ENCODE assay signal across 30 cellular contexts in genomic region chr5:127886141-127886540, GRCh38.
"Had no signal": no experiment of that assay in that cellular context is flagged by ENCODE, and none has a peak within 500 bp of the region (broad histone marks: within the 10 kb centered on the region; RNA-seq: fewer than 3 reads in every experiment).

No MANE protein-coding gene starts in this region.

- H3K36me3 ChIP-seq: brain microvascular endothelial cell, heart left ventricle, left lung, neural progenitor cell, right lobe of liver, thyroid gland, upper lobe of right lung had no signal

- H3K9me3 ChIP-seq: heart left ventricle, left lung, right lobe of liver, thyroid gland, upper lobe of right lung had no signal

- H3K9ac ChIP-seq: neural progenitor cell, parathyroid adenoma had no signal

- H3K27ac ChIP-seq: brain microvascular endothelial cell, left lung, neural progenitor cell, parathyroid adenoma, right lobe of liver, thyroid gland, upper lobe of right lung had no signal

- DNase-seq: activated CD4-positive, alpha-beta T cell treated with anti-CD3 and anti-CD28 coated beads for 48 hours; activated CD4-positive, alpha-beta T cell treated with anti-CD3 and anti-CD28 coated beads, Interleukin-2, amount 50 U/mL, for 48 hours; activated CD8-positive, alpha-beta memory T cell treated with anti-CD3 and anti-CD28 coated beads for 24 hours; activated CD8-positive, alpha-beta memory T cell treated with anti-CD3 and anti-CD28 coated beads, Interleukin-2, amount 50 U/mL, for 4 hours; activated gamma-delta T cell treated with Interleukin-2 at 50 U/mL for 16 hours; activated naive CD4-positive, alpha-beta T cell treated with anti-CD3 and anti-CD28 coated beads, Interleukin-2, amount 50 U/mL, for 16 hours; activated T-cell treated with anti-CD3 and anti-CD28 coated beads, Interleukin-2, amount 50 U/mL, for 24 hours; amniotic stem cell; brain microvascular endothelial cell; endodermal cell; foreskin fibroblast; heart left ventricle; left lung; mesendoderm; naive thymus-derived CD8-positive, alpha-beta T cell; occipital lobe; right lobe of liver; stimulated activated CD4-positive, alpha-beta T cell treated with anti-CD3 and anti-CD28 coated beads, Interleukin-12 subunit alpha, Interleukin-12 subunit beta, amount 100 ng/mL, for 4 hours; stimulated activated CD4-positive, alpha-beta T cell treated with anti-CD3 and anti-CD28 coated beads, Interleukin-4, amount 100 ng/mL, for 1 hour; substantia nigra; T-cell; thyroid gland; upper lobe of right lung had no signal

- H3K9me3 Mint-ChIP-seq: activated T-cell treated with anti-CD3 and anti-CD28 coated beads, Interleukin-2, amount 50 U/mL, for 24 hours; endodermal cell; naive thymus-derived CD8-positive, alpha-beta T cell; neural progenitor cell; stimulated activated naive CD8-positive, alpha-beta T cell treated with anti-CD3 and anti-CD28 coated beads, Interleukin-15, Interleukin-2, amounts not matched to agents 100 ng/mL and 50 ng/mL, for 24 hours; T-cell; T-helper 2 cell treated with Interferon-gamma antibody and Interleukin-4, amounts not matched to agents 5 μg/mL and 100 μg/mL, for 36 hours had no signal

- H3K4me3 Mint-ChIP-seq: activated T-cell treated with anti-CD3 and anti-CD28 coated beads, Interleukin-2, amount 50 U/mL, for 24 hours; endodermal cell; naive thymus-derived CD8-positive, alpha-beta T cell; neural progenitor cell; stimulated activated naive CD8-positive, alpha-beta T cell treated with anti-CD3 and anti-CD28 coated beads, Interleukin-15, Interleukin-2, amounts not matched to agents 100 ng/mL and 50 ng/mL, for 24 hours; T-cell; T-helper 2 cell treated with Interferon-gamma antibody and Interleukin-4, amounts not matched to agents 5 μg/mL and 100 μg/mL, for 36 hours had no signal

- H3K4me1 ChIP-seq: left lung, neural progenitor cell, right lobe of liver, thyroid gland had no signal

- H3K4me1 Mint-ChIP-seq: naive thymus-derived CD8-positive, alpha-beta T cell; neural progenitor cell; T-cell had no signal

- H3K27me3 Mint-ChIP-seq: activated T-cell treated with anti-CD3 and anti-CD28 coated beads, Interleukin-2, amount 50 U/mL, for 24 hours; stimulated activated naive CD8-positive, alpha-beta T cell treated with anti-CD3 and anti-CD28 coated beads, Interleukin-15, Interleukin-2, amounts not matched to agents 100 ng/mL and 50 ng/mL, for 24 hours; T-cell had no signal

- H3K4me3 ChIP-seq: heart left ventricle, left lung, lung, neural progenitor cell, right lobe of liver, thyroid gland, upper lobe of right lung had no signal

- H3K27ac Mint-ChIP-seq: activated T-cell treated with anti-CD3 and anti-CD28 coated beads, Interleukin-2, amount 50 U/mL, for 24 hours; endodermal cell; naive thymus-derived CD8-positive, alpha-beta T cell; neural progenitor cell; stimulated activated naive CD8-positive, alpha-beta T cell treated with anti-CD3 and anti-CD28 coated beads, Interleukin-15, Interleukin-2, amounts not matched to agents 100 ng/mL and 50 ng/mL, for 24 hours; T-cell; T-helper 2 cell treated with Interferon-gamma antibody and Interleukin-4, amounts not matched to agents 5 μg/mL and 100 μg/mL, for 36 hours had no signal

- H3K36me3 Mint-ChIP-seq: naive thymus-derived CD8-positive, alpha-beta T cell; neural progenitor cell; T-cell had no signal

- ATAC-seq: activated CD4-positive, CD25-positive, alpha-beta regulatory T cell treated with anti-CD3 and anti-CD28 coated beads, Interleukin-2, amount 50 U/mL, for 24 hours; esophagus mucosa; heart left ventricle; left lung; naive thymus-derived CD8-positive, alpha-beta T cell; right lobe of liver; T-cell; upper lobe of right lung had no signal

- H3K27me3 ChIP-seq: brain microvascular endothelial cell, heart left ventricle, left lung, neural progenitor cell, right lobe of liver, thyroid gland, upper lobe of right lung had no signal
